Comparison of ENCODE assay signal across 13 cellular contexts in genomic region chr11:976431-977160, GRCh38. TPM values are rescaled to one million over a fixed set of nuclear protein-coding genes. Genes with fewer than 3 reads are reported as not detected.
DNase-seq lines count a peak whose midpoint lies in the region; ATAC-seq and TF ChIP-seq lines count a peak whose summit lies in the region.
"Had no signal": no experiment of that assay in that cellular context is flagged by ENCODE, and none has a peak within 500 bp of the region (broad histone marks: within the 10 kb centered on the region; RNA-seq: fewer than 3 reads in every experiment).

No MANE protein-coding gene starts in this region.

- DNase-seq in AG10803 (ENCODE audit: low read depth), result peak; percentile 86
- DNase-seq in GM23338 (ENCODE audit: low spot score), result no peak
- peak; percentile 25 to 61 for DNase-seq in cardiac fibroblast (ENCODE audit: low read depth in 2 of 2)
- no peak for DNase-seq in naive thymus-derived CD4-positive, alpha-beta T cell
- no peak for DNase-seq in stomach
- no peak for DNase-seq in NOMO-1 (lab: John Stamatoyannopoulos, UW; ENCODE audit: unreplicated experiment in 2 of 2)
- no peak for DNase-seq in mesenteric fat pad (ENCODE audit: low spot score)
- no peak for DNase-seq in omental fat pad (ENCODE audit: low spot score)
- DNase-seq: DMS79 treated with DMSO at 0.1 percent for 48 hours, NCI-H187 treated with DMSO at 0.1 percent for 48 hours, Peyer's patch, sigmoid colon had no signal

- TF ChIP-seq CTCF in AG10803 (conservative IDR thresholded peaks at IDR 0.05; ENCODE audit: low read length), result peak; percentile 46
- peak in 1 of 2 experiments; percentile 20; a peak in 1 of 4 replicates for TF ChIP-seq CTCF in GM23338 (conservative IDR thresholded peaks at IDR 0.05; ENCODE audit: low read depth in 2 of 2)
- no peak for TF ChIP-seq CTCF in cardiac fibroblast (IDR thresholded peaks at IDR 0.05; ENCODE audit: low read depth, low read length)
- no peak for TF ChIP-seq CTCF in stomach (IDR thresholded peaks at IDR 0.05)
- no peak for TF ChIP-seq CTCF in omental fat pad (IDR thresholded peaks at IDR 0.05)

- H3K4me1 ChIP-seq in GM23338 (ENCODE audit: insufficient read depth) (no peaks in the 10 kb centered on the region), stomach (peaks cover 0 to 12% (median 7%) of the 10 kb centered on the region in 4 donors)
- H3K4me1 ChIP-seq in naive thymus-derived CD4-positive, alpha-beta T cell (ENCODE audit: control insufficient read depth in 2 of 2, insufficient read depth in 2 of 2, low read length in 2 of 2), result no peaks in the 10 kb centered on the region
- H3K4me1 ChIP-seq: Peyer's patch had no signal

- no peak overlapping the region for H3K4me3 ChIP-seq in AG10803 (ENCODE audit: low read length)
- H3K4me3 ChIP-seq in GM23338, result no peak overlapping the region
- no peak overlapping the region for H3K4me3 ChIP-seq in cardiac fibroblast (replicated peaks in 1 of 2; ENCODE audit: low read depth in 2 of 2, low read length in 2 of 2)
- H3K4me3 ChIP-seq in naive thymus-derived CD4-positive, alpha-beta T cell (ENCODE audit: low read length), result no peak overlapping the region
- H3K4me3 ChIP-seq in stomach, result no peak overlapping the region
- H3K4me3 ChIP-seq: Peyer's patch, sigmoid colon had no signal

- ATAC-seq in GM23338 (peak; percentile 21), omental fat pad (ENCODE audit: low FRiP score) (no peak)
- peak; percentile 30 for ATAC-seq in naive thymus-derived CD4-positive, alpha-beta T cell

- H3F3A ChIP-seq in GM23338 (replicated peaks; ENCODE audit: low read depth), result no peaks in the 10 kb centered on the region

- H3K36me3 ChIP-seq in GM23338 (ENCODE audit: insufficient read depth), result no peaks in the 10 kb centered on the region; the same call in none of the 2 replicates
- peaks cover 0 to 83% (median 13%) of the 10 kb centered on the region in 3 experiments for H3K36me3 ChIP-seq in naive thymus-derived CD4-positive, alpha-beta T cell (ENCODE audit: control insufficient read depth in 2 of 3, insufficient read depth in 3 of 3, low read length in 3 of 3)
- H3K36me3 ChIP-seq in stomach, result peaks cover 55 to 98% (median 95%) of the 10 kb centered on the region in 4 donors

- no peak for TF ChIP-seq POLR2A in stomach (IDR thresholded peaks at IDR 0.05)

- POLR2A ChIA-PET in naive thymus-derived CD4-positive, alpha-beta T cell (lab: Charles Lee), result no interaction called here

- H3K27ac ChIP-seq in GM23338 (ENCODE audit: low read depth), result no peak overlapping the region
- no peak overlapping the region for H3K27ac ChIP-seq in naive thymus-derived CD4-positive, alpha-beta T cell (ENCODE audit: low read depth, low read length)
- no peak overlapping the region for H3K27ac ChIP-seq in stomach
- H3K27ac ChIP-seq: Peyer's patch, sigmoid colon had no signal

- H3K36me3 Mint-ChIP-seq in GM23338 (ENCODE audit: low read depth), result peaks cover 51% of the 10 kb centered on the region
- peaks cover 0 to 30% (median 4%) of the 10 kb centered on the region in 5 donors for H3K36me3 Mint-ChIP-seq in naive thymus-derived CD4-positive, alpha-beta T cell

- peaks cover 14% of the 10 kb centered on the region for H3K4me1 Mint-ChIP-seq in GM23338
- peaks cover 5 to 21% (median 11%) of the 10 kb centered on the region in 7 donors for H3K4me1 Mint-ChIP-seq in naive thymus-derived CD4-positive, alpha-beta T cell

- peaks cover 11% of the 10 kb centered on the region for H3K79me2 ChIP-seq in GM23338 (replicated peaks; ENCODE audit: insufficient read depth)

- H3K4me3 Mint-ChIP-seq in GM23338, result no peak overlapping the region
- no peak overlapping the region for H3K4me3 Mint-ChIP-seq in naive thymus-derived CD4-positive, alpha-beta T cell
- H3K4me3 Mint-ChIP-seq: activated naive CD4-positive, alpha-beta T cell treated with anti-CD3 and anti-CD28 coated beads, Interleukin-2, amount 50 U/mL, for 24 hours had no signal

- no peaks in the 10 kb centered on the region; the same call in 2 of the 3 replicates for H3K9me3 Mint-ChIP-seq in GM23338
- no peaks in the 10 kb centered on the region for H3K9me3 Mint-ChIP-seq in naive thymus-derived CD4-positive, alpha-beta T cell
- H3K9me3 Mint-ChIP-seq: activated naive CD4-positive, alpha-beta T cell treated with anti-CD3 and anti-CD28 coated beads, Interleukin-2, amount 50 U/mL, for 24 hours had no signal

- CTCF ChIA-PET in naive thymus-derived CD4-positive, alpha-beta T cell (lab: Charles Lee), result no interaction called here

- H3K27me3 ChIP-seq in GM23338 (ENCODE audit: insufficient read depth) (no peaks in the 10 kb centered on the region), stomach (no peaks in the 10 kb centered on the region)
- H3K27me3 ChIP-seq in naive thymus-derived CD4-positive, alpha-beta T cell (ENCODE audit: control insufficient read depth in 2 of 2, insufficient read depth in 2 of 2, low read length in 2 of 2), result no peaks in the 10 kb centered on the region
- H3K27me3 ChIP-seq: Peyer's patch, sigmoid colon had no signal

- 67 to 79% (median 72%) methylated on average over 21 to 26 of the region's 26 CpGs for WGBS in stomach, 5 donors

- no peak overlapping the region for H2AFZ ChIP-seq in GM23338

- H4K20me1 ChIP-seq in GM23338 (replicated peaks; ENCODE audit: insufficient read depth), result no peaks in the 10 kb centered on the region

- peak overlapping the region; percentile 84; the same call in 1 of the 2 replicates for H3K27ac Mint-ChIP-seq in GM23338
- H3K27ac Mint-ChIP-seq in naive thymus-derived CD4-positive, alpha-beta T cell, result peak overlapping the region in 2 of 9 donors; percentile 18 to 19
- H3K27ac Mint-ChIP-seq: activated naive CD4-positive, alpha-beta T cell treated with anti-CD3 and anti-CD28 coated beads, Interleukin-2, amount 50 U/mL, for 24 hours had no signal

- no peak overlapping the region for H3K4me2 ChIP-seq in GM23338

- intact Hi-C loops in naive thymus-derived CD4-positive, alpha-beta T cell (cut with micrococcal nuclease), result no loop called here
- intact Hi-C loops in stomach (cut with DNase I; ENCODE audit: low total_unique reads), result no loop called here

- H3K9me3 ChIP-seq in naive thymus-derived CD4-positive, alpha-beta T cell (ENCODE audit: control insufficient read depth in 2 of 3, low read length in 3 of 3), result no peaks in the 10 kb centered on the region
- H3K9me3 ChIP-seq in stomach, result no peaks in the 10 kb centered on the region
- H3K9me3 ChIP-seq: Peyer's patch, sigmoid colon had no signal

- TF ChIP-seq EP300 in stomach (IDR thresholded peaks at IDR 0.05), result no peak

- H3K27me3 Mint-ChIP-seq in GM23338 (ENCODE audit: insufficient read depth, low read depth, poor library complexity), result peaks cover 10% of the 10 kb centered on the region
- no peaks in the 10 kb centered on the region for H3K27me3 Mint-ChIP-seq in naive thymus-derived CD4-positive, alpha-beta T cell
- H3K27me3 Mint-ChIP-seq: activated naive CD4-positive, alpha-beta T cell treated with anti-CD3 and anti-CD28 coated beads, Interleukin-2, amount 50 U/mL, for 24 hours had no signal

- no peaks in the 10 kb centered on the region for H3K9me2 ChIP-seq in GM23338 (ENCODE audit: insufficient read depth)

TF ChIP-seq in GM23338, 12 proteins besides CTCF, POLR2A, EP300 and RAD21:
- no peak for TF ChIP-seq EZH2phosphoT487 (IDR thresholded peaks at IDR 0.05; ENCODE audit: unreplicated experiment)
- no peak for TF ChIP-seq JUNB (IDR thresholded peaks at IDR 0.05; ENCODE audit: unreplicated experiment)

RNA-seq across cellular contexts. Expression of gene AP2A2, which starts 50.9 kb away (rescaled TPM):
- total RNA-seq in GM23338 (2014; rRNA removed; shearing (Covaris generic)), result 36.4 and 47.5 TPM in 2 replicates
- polyA plus RNA-seq in GM23338 (2016; fragmentation: Nextera tagmentation; extraction: Ambion mirVana) (23.7 and 28.4 TPM in 2 replicates), stomach (10 to 100 TPM; 15.0 to 19.1 (median 18.1) TPM)
- 10 to 100 TPM; 70.1 to 93.3 (median 86.4) TPM for total RNA-seq in naive thymus-derived CD4-positive, alpha-beta T cell
- polyA plus RNA-seq in naive thymus-derived CD4-positive, alpha-beta T cell, result 10 to 100 TPM in 1 of 2 donors, 1 to 10 TPM in 1; 8.7 to 10.7 TPM
- total RNA-seq in stomach (100 to 1,000 TPM in 2 of 5 donors, 10 to 100 TPM in 3; 30.3 to 350 (median 64.5) TPM), mesenteric fat pad (120 TPM), omental fat pad (100 to 1,000 TPM in 2 of 4 donors, 10 to 100 TPM in 2; 68.4 to 126 (median 99.2) TPM)

RNA-seq across cellular contexts. Expression of gene MUC6, which starts 59.9 kb away (rescaled TPM):
- not detected in 2 replicates for total RNA-seq in GM23338 (2014; rRNA removed; shearing (Covaris generic))
- polyA plus RNA-seq in GM23338 (2016; fragmentation: Nextera tagmentation; extraction: Ambion mirVana) (not detected in 2 replicates), stomach (100 to 1,000 TPM in 2 of 3 donors, 10 to 100 TPM in 1; 80.3 to 170 (median 150) TPM)
- not detected for total RNA-seq in naive thymus-derived CD4-positive, alpha-beta T cell
- not detected for polyA plus RNA-seq in naive thymus-derived CD4-positive, alpha-beta T cell
- total RNA-seq in stomach (100 to 1,000 TPM in 2 of 5 donors, 10 to 100 TPM in 2, under 1 TPM in 1; 0.29 to 215 (median 84.4) TPM), mesenteric fat pad (not detected), omental fat pad (not detected)
- total RNA-seq: Peyer's patch, sigmoid colon had no signal

Comparison
In these comparisons a context has a peak if more than half of its experiments do, and no peak if none do; other contexts are left out.
1. DNase-seq: peak in AG10803 (single experiment) and cardiac fibroblast (2 of 2); none in GM23338 (single experiment), naive thymus-derived CD4-positive, alpha-beta T cell (0 of 9), stomach (single experiment), NOMO-1 (0 of 2), mesenteric fat pad (single experiment) and omental fat pad (single experiment).